26 cellular contexts compared by ENCODE assay signal in genomic region chr7:111172573-111172972, GRCh38.
"Had no signal": no experiment of that assay in that cellular context is flagged by ENCODE, and none has a peak within 500 bp of the region (broad histone marks: within the 10 kb centered on the region; RNA-seq: fewer than 3 reads in every experiment).

No MANE protein-coding gene starts in this region.

- H2AFZ ChIP-seq: neural progenitor cell, parathyroid adenoma had no signal

- H3K4me1 ChIP-seq: esophagus squamous epithelium, lower lobe of right lung, neural progenitor cell, parathyroid adenoma, right lobe of liver, vagina had no signal

- H3K36me3 ChIP-seq: esophagus squamous epithelium, gastrocnemius medialis, lower lobe of right lung, neural progenitor cell, right lobe of liver, thyroid gland, vagina had no signal

- ATAC-seq: effector memory CD8-positive, alpha-beta T cell; gastrocnemius medialis; left ventricle myocardium superior; lower lobe of right lung; mucosa of descending colon; right lobe of liver; stimulated activated naive CD8-positive, alpha-beta T cell treated with anti-CD3 and anti-CD28 coated beads, Interleukin-15, amount 100 ng/mL, for 72 hours had no signal

- H3K9me3 ChIP-seq: esophagus squamous epithelium, gastrocnemius medialis, lower lobe of right lung, mucosa of descending colon, right lobe of liver, thyroid gland, vagina had no signal

- H3K4me3 ChIP-seq: esophagus squamous epithelium, gastrocnemius medialis, lower lobe of right lung, mucosa of descending colon, neural progenitor cell, right lobe of liver, smooth muscle cell, thyroid gland, vagina had no signal

- DNase-seq: cortex of kidney; effector memory CD8-positive, alpha-beta T cell; erythroblast; esophagus squamous epithelium; gastrocnemius medialis; head of caudate nucleus; left ventricle myocardium superior; lower lobe of right lung; mucosa of descending colon; naive B cell; right lobe of liver; stimulated activated CD4-positive, alpha-beta T cell treated with anti-CD3 and anti-CD28 coated beads, Interleukin-12 subunit alpha, Interleukin-12 subunit beta, amount 100 ng/mL, for 4 hours; stimulated activated CD4-positive, alpha-beta T cell treated with anti-CD3 and anti-CD28 coated beads, Interleukin-1b, Interleukin-23, amount 100 ng/mL, for 48 hours; stimulated activated CD4-positive, alpha-beta T cell treated with anti-CD3 and anti-CD28 coated beads, Interleukin-4, amount 100 ng/mL, for 1 hour; stimulated activated CD8-positive, alpha-beta memory T cell treated with anti-CD3 and anti-CD28 coated beads, Interleukin-4, amount 100 ng/mL, for 48 hours; stimulated activated naive CD4-positive, alpha-beta T cell; stimulated activated naive CD8-positive, alpha-beta T cell treated with anti-CD3 and anti-CD28 coated beads, Interleukin-15, amount 100 ng/mL, for 72 hours; thyroid gland had no signal

- H3K36me3 Mint-ChIP-seq: neural progenitor cell had no signal

- H3K27me3 ChIP-seq: esophagus squamous epithelium, gastrocnemius medialis, neural progenitor cell, right lobe of liver, thyroid gland, vagina had no signal

- FAIRE-seq: endometrium, keratinocyte had no signal

- H3K4me1 Mint-ChIP-seq: naive B cell had no signal

- H3K4me3 Mint-ChIP-seq: effector memory CD8-positive, alpha-beta T cell; naive B cell; nephron; neural progenitor cell; stimulated activated naive CD8-positive, alpha-beta T cell treated with anti-CD3 and anti-CD28 coated beads, Interleukin-15, amount 100 ng/mL, for 72 hours had no signal

- H3K9ac ChIP-seq: neural progenitor cell, parathyroid adenoma had no signal

- H3K27ac Mint-ChIP-seq: effector memory CD8-positive, alpha-beta T cell; naive B cell; nephron; neural progenitor cell; progenitor cell of endocrine pancreas; stimulated activated naive CD8-positive, alpha-beta T cell treated with anti-CD3 and anti-CD28 coated beads, Interleukin-15, amount 100 ng/mL, for 72 hours had no signal

- H3K4me2 ChIP-seq: neural progenitor cell, smooth muscle cell had no signal

- H3K27me3 Mint-ChIP-seq: effector memory CD8-positive, alpha-beta T cell; naive B cell; progenitor cell of endocrine pancreas; stimulated activated naive CD8-positive, alpha-beta T cell treated with anti-CD3 and anti-CD28 coated beads, Interleukin-15, amount 100 ng/mL, for 72 hours had no signal

- H3K9me3 Mint-ChIP-seq: effector memory CD8-positive, alpha-beta T cell; naive B cell; neural progenitor cell had no signal

- H3K79me2 ChIP-seq: parathyroid adenoma had no signal

- H3K27ac ChIP-seq: esophagus squamous epithelium, gastrocnemius medialis, lower lobe of right lung, neural progenitor cell, parathyroid adenoma, right lobe of liver, thyroid gland, vagina had no signal
